ENCODE assay signal across 15 cellular contexts in the genomic region with DNA sequence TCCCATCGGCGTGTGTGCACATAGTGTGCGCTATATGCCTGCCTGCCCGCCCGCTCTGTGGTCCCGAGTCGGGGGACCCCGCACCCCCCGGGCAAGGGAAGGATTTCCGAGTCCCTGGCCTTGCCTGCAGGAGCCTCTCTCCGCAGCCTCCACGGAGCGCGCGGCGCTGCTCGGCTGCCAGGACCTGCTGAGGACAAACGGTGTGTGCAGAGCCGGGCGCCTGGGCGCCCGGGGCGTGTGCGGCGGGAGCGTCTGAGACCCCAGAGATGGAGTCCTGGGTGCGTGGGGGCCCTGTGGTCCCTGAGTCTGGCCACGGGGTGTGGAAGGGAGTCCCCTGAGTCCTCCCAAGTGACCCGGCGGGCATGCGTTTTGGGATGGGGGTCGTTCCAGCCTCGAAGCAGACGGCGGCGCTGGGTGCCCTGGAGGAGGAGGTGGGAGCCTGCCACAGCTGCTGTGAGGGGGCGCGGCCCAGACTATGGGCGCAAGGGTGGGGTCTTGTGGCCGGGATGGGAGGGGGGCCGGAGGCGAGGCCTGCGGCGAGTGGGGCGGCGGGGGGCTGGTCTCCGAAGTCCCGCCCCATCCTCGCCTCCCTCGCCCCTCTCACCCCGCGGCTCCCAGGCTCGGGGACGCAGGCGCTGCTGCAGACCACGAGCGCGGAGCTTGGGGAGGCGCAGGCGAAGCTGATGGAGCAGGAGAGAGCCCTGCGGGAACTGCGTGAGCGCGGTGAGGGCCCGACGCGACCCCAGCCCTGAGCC. TPM values are rescaled to one million over a fixed set of nuclear protein-coding genes. Genes with fewer than 3 reads are reported as not detected.
A peak's percentile ranks its signal among the peaks of the same experiment; 100 is the strongest.
DNase-seq lines count a peak whose midpoint lies in the region; ATAC-seq and TF ChIP-seq lines count a peak whose summit lies in the region.
"Had no signal": no experiment of that assay in that cellular context is flagged by ENCODE, and none has a peak within 500 bp of the region (broad histone marks: within the 10 kb centered on the region; RNA-seq: fewer than 3 reads in every experiment).

No MANE protein-coding gene starts in this region.

- intact Hi-C loops in CD8-positive, alpha-beta T cell (cut with DNase I, micrococcal nuclease) = no loop called here

- peak overlapping the region; percentile 20 for H3K9ac ChIP-seq in neural cell (ENCODE audit: low read length)

- in situ Hi-C loops in ACHN (cut with HindIII; ENCODE audit: low pct_ligation_motif_present, low pct_unique_long_range_greater_than_20kb, low sequenced_read_pairs) = no loop called here

- H3K36me3 ChIP-seq in CD8-positive, alpha-beta T cell (ENCODE audit: insufficient read depth, low read length) = no peaks in the 10 kb centered on the region
- H3K36me3 ChIP-seq in iPS DF 6.9 (ENCODE audit: control insufficient read depth, insufficient read depth, low read length) (no peaks in the 10 kb centered on the region), neural cell (ENCODE audit: insufficient read depth, low read length) (no peaks in the 10 kb centered on the region)
- H3K36me3 ChIP-seq: MG63, pancreas had no signal

- no peak overlapping the region for H3K4me2 ChIP-seq in neural cell (ENCODE audit: low read length)

- no peak for TF ChIP-seq EP300 in neural cell (conservative IDR thresholded peaks at IDR 0.05; ENCODE audit: poor library complexity, severe bottlenecking)

- peaks cover 32% of the 10 kb centered on the region for H3K27me3 Mint-ChIP-seq in CD8-positive, alpha-beta T cell (ENCODE audit: low read depth)

- H3F3A ChIP-seq in neural cell (ENCODE audit: insufficient read depth, low read length, poor library complexity, severe bottlenecking) = no peaks in the 10 kb centered on the region

- no CpG with 5 or more reads among the region's 67 CpGs for WGBS in iPS DF 6.9 (ENCODE audit: insufficient coverage, insufficient read length)

- H3K9me3 ChIP-seq in CD8-positive, alpha-beta T cell (ENCODE audit: low read length) = no peaks in the 10 kb centered on the region
- no peaks in the 10 kb centered on the region for H3K9me3 ChIP-seq in iPS DF 6.9 (ENCODE audit: control insufficient read depth, insufficient read depth, low read length)
- H3K9me3 ChIP-seq in neural cell (ENCODE audit: low read length) = no peaks in the 10 kb centered on the region
- H3K9me3 ChIP-seq: pancreas had no signal

- H2AFZ ChIP-seq in neural cell (ENCODE audit: low read depth, low read length) = no peak overlapping the region

- no peaks in the 10 kb centered on the region for H3K9me2 ChIP-seq in neural cell (ENCODE audit: insufficient read depth, low read length)

- no peaks in the 10 kb centered on the region for H4K20me1 ChIP-seq in neural cell (ENCODE audit: insufficient read depth)

- peaks cover 7% of the 10 kb centered on the region for H3K4me1 Mint-ChIP-seq in CD8-positive, alpha-beta T cell (ENCODE audit: low read depth)

- H3K9me3 Mint-ChIP-seq in CD8-positive, alpha-beta T cell = peaks cover 6% of the 10 kb centered on the region

- peaks cover 9% of the 10 kb centered on the region for H3K27me3 ChIP-seq in CD8-positive, alpha-beta T cell (ENCODE audit: insufficient read depth, low read length)
- H3K27me3 ChIP-seq in iPS DF 6.9 (ENCODE audit: control insufficient read depth, insufficient read depth, low read length) (peaks cover 13% of the 10 kb centered on the region), neural cell (ENCODE audit: insufficient read depth, low read depth, low read length) (peaks cover 42% of the 10 kb centered on the region)

- no peak for TF ChIP-seq CTCF in CD8-positive, alpha-beta T cell (IDR thresholded peaks at IDR 0.05)
- no peak for TF ChIP-seq CTCF in neural cell (IDR thresholded peaks at IDR 0.05; ENCODE audit: poor library complexity, severe bottlenecking)

- no peaks in the 10 kb centered on the region for H3K36me3 Mint-ChIP-seq in CD8-positive, alpha-beta T cell
- H3K36me3 Mint-ChIP-seq: activated naive CD8-positive, alpha-beta T cell had no signal

- no peak for DNase-seq in CD8-positive, alpha-beta T cell
- DNase-seq in NCI-H2171 (lab: John Stamatoyannopoulos, UW) (peak; percentile 39), iPS DF 6.9 (ENCODE audit: low read depth, low spot score) (no peak), islet precursor cell (no peak), ACHN (no peak)
- DNase-seq: AML-193; cerebellar nuclear complex; MG63; stimulated activated CD4-positive, alpha-beta T cell treated with anti-CD3 and anti-CD28 coated beads, Interleukin-15, amount 100 ng/mL, for 24 hours had no signal

- peak; percentile 51 for ATAC-seq in CD8-positive, alpha-beta T cell
- ATAC-seq in HG03045 (IDR thresholded peaks at IDR 0.05; ENCODE audit: unreplicated experiment) = no peak
- no peak for ATAC-seq in HG02623 (IDR thresholded peaks at IDR 0.05; ENCODE audit: unreplicated experiment)

- no peak overlapping the region for H3K27ac Mint-ChIP-seq in CD8-positive, alpha-beta T cell
- H3K27ac Mint-ChIP-seq: activated naive CD8-positive, alpha-beta T cell had no signal

- H3K27ac ChIP-seq in CD8-positive, alpha-beta T cell (ENCODE audit: low read depth, low read length) = no peak overlapping the region
- H3K27ac ChIP-seq in iPS DF 6.9 (ENCODE audit: low read length) (no peak overlapping the region), neural cell (ENCODE audit: low read length) (no peak overlapping the region)
- H3K27ac ChIP-seq: pancreas had no signal

- peaks cover 9% of the 10 kb centered on the region for H3K4me1 ChIP-seq in CD8-positive, alpha-beta T cell (ENCODE audit: insufficient read depth, low read length)
- H3K4me1 ChIP-seq in iPS DF 6.9 (ENCODE audit: control insufficient read depth, insufficient read depth, low read length) = peaks cover 6% of the 10 kb centered on the region
- H3K4me1 ChIP-seq: pancreas had no signal

- POLR2A ChIA-PET in CD8-positive, alpha-beta T cell (lab: Charles Lee) = no interaction called here

- H3K4me3 ChIP-seq in CD8-positive, alpha-beta T cell (ENCODE audit: low read depth, low read length) = peak overlapping the region; percentile 9
- H3K4me3 ChIP-seq in iPS DF 6.9 (ENCODE audit: low read length) (peak overlapping the region; percentile 31; the same call in 1 of the 2 replicates), neural cell (ENCODE audit: low read length) (peak overlapping the region; percentile 59)
- H3K4me3 ChIP-seq: MG63, pancreas had no signal

- H3K4me3 Mint-ChIP-seq in CD8-positive, alpha-beta T cell = peak overlapping the region; percentile 56

- no peak for TF ChIP-seq RAD21 in neural cell (conservative IDR thresholded peaks at IDR 0.05)

- no peaks in the 10 kb centered on the region for H3K79me2 ChIP-seq in neural cell (replicated peaks; ENCODE audit: insufficient read depth, low read length)

- CTCF ChIA-PET in CD8-positive, alpha-beta T cell (lab: Charles Lee) = interaction anchor here (0.6 to 1.0 kb wide), 4 partner anchors 9 to 107 kb away, joined by 3 to 4 read pairs (median 4); a partner anchor contains a TSS

TF ChIP-seq in neural cell, 6 proteins besides CTCF, POLR2A, EP300 and RAD21:
- no peak for TF ChIP-seq TAF1 (IDR thresholded peaks at IDR 0.05; ENCODE audit: low read depth)
- no peak for TF ChIP-seq SMC3 (conservative IDR thresholded peaks at IDR 0.05; ENCODE audit: poor library complexity)
- no peak for TF ChIP-seq EZH2 (IDR thresholded peaks at IDR 0.05; ENCODE audit: borderline replicate concordance, insufficient read depth, low read length, poor library complexity, severe bottlenecking)
- no peak for TF ChIP-seq POLR2AphosphoS5 (IDR thresholded peaks at IDR 0.05)
- no peak for TF ChIP-seq MXI1 (conservative IDR thresholded peaks at IDR 0.05; ENCODE audit: poor library complexity, severe bottlenecking)
- TF ChIP-seq, protein P1, sequence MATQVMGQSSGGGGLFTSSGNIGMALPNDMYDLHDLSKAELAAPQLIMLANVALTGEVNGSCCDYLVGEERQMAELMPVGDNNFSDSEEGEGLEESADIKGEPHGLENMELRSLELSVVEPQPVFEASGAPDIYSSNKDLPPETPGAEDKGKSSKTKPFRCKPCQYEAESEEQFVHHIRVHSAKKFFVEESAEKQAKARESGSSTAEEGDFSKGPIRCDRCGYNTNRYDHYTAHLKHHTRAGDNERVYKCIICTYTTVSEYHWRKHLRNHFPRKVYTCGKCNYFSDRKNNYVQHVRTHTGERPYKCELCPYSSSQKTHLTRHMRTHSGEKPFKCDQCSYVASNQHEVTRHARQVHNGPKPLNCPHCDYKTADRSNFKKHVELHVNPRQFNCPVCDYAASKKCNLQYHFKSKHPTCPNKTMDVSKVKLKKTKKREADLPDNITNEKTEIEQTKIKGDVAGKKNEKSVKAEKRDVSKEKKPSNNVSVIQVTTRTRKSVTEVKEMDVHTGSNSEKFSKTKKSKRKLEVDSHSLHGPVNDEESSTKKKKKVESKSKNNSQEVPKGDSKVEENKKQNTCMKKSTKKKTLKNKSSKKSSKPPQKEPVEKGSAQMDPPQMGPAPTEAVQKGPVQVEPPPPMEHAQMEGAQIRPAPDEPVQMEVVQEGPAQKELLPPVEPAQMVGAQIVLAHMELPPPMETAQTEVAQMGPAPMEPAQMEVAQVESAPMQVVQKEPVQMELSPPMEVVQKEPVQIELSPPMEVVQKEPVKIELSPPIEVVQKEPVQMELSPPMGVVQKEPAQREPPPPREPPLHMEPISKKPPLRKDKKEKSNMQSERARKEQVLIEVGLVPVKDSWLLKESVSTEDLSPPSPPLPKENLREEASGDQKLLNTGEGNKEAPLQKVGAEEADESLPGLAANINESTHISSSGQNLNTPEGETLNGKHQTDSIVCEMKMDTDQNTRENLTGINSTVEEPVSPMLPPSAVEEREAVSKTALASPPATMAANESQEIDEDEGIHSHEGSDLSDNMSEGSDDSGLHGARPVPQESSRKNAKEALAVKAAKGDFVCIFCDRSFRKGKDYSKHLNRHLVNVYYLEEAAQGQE (IDR thresholded peaks at IDR 0.05; ENCODE audit: borderline replicate concordance) = no peak

RNA-seq across cellular contexts. Expression of a gene that starts 25.3 kb away (rescaled TPM):
- not detected for total RNA-seq in CD8-positive, alpha-beta T cell
- not detected in 2 replicates for polyA plus RNA-seq in neural cell
- polyA minus RNA-seq in neural cell = not detected in 2 replicates
- total RNA-seq: epithelial cell of proximal tubule, pancreas had no signal
- polyA plus RNA-seq: pancreas had no signal

RNA-seq across cellular contexts. Expression of a gene that starts 41.0 kb away (rescaled TPM):
- not detected for total RNA-seq in CD8-positive, alpha-beta T cell
- polyA plus RNA-seq in neural cell = not detected in 2 replicates
- polyA minus RNA-seq in neural cell = not detected in 2 replicates

RNA-seq across cellular contexts. Expression of a gene that starts 41.7 kb away (rescaled TPM):
- total RNA-seq in CD8-positive, alpha-beta T cell = 1 to 10 TPM; 4.1 to 4.2 TPM
- 50.6 and 65.1 TPM in 2 replicates for polyA plus RNA-seq in neural cell
- 57.8 and 70.4 TPM in 2 replicates for polyA minus RNA-seq in neural cell

RNA-seq across cellular contexts. Expression of a gene that starts 56.4 kb away (rescaled TPM):
- total RNA-seq in CD8-positive, alpha-beta T cell = not detected
- not detected in 2 replicates for polyA plus RNA-seq in neural cell
- polyA minus RNA-seq in neural cell = not detected in 2 replicates
- total RNA-seq: epithelial cell of proximal tubule had no signal

Comparison
In these comparisons a context has a peak if more than half of its experiments do, and no peak if none do; other contexts are left out.
1. H3K4me3 ChIP-seq: peak in every context shown above with its lines; median percentile 59 in neural cell; 31 in iPS DF 6.9; 9 in CD8-positive, alpha-beta T cell.